In the genomic region with DNA sequence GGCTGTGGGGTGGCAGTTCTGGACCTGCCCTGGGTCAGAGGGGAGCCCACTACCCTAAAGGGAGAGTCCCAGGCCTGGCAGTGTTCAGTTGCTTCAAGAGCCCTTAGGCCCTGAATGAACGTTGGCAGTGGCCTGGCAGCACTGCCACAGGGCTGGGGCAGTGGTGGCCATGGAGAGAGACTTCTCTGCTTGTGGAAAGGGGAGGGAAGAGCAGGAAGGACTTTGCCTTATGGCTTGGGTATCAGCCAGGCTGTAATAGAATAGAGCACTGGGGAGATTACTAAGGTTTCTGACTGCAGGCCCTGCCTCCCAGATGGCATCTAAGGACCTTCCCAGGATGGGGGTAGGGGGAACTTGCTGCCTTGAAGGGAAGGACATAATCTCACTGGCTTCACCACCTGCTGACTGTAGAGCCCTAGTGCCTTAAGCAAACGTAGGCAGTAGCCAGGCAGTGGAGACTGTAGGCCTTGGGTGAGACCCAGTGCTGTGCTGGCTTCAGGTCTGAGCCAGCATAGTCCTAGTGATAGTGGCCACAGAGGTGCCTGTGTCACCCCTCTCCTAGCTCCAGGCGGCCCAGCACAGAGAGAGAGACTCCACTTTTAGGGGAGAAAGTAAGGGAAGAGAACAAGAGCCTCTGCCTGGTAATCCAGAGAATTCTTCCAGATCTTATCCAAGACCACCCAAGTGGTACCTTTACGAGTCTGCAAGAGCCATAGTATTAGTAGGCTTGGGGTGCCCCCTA, we compare ENCODE assay signal across 1 cellular context.
TF ChIP-seq lines count a peak whose summit lies in the region.

No MANE protein-coding gene starts in this region.

TF ChIP-seq in GM12891, 5 proteins besides CTCF, POLR2A, EP300 and RAD21:
- TF ChIP-seq POU2F2 (IDR thresholded peaks at IDR 0.05; ENCODE audit: low read depth, low read length) = no peak
- no peak for TF ChIP-seq PAX5 (IDR thresholded peaks at IDR 0.05; ENCODE audit: insufficient read depth, low read length, severe bottlenecking)
- no peak for TF ChIP-seq TAF1 (IDR thresholded peaks at IDR 0.05; ENCODE audit: low read depth, low read length)
- no peak for TF ChIP-seq SPI1 (IDR thresholded peaks at IDR 0.05; ENCODE audit: low read depth, low read length)
- TF ChIP-seq POLR2AphosphoS5 (IDR thresholded peaks at IDR 0.05; ENCODE audit: low read depth, low read length) = no peak
TF ChIP-seq in GM12891: peak in this region for 0.
